ENCODE assay signal across 21 cellular contexts in genomic region chr15:60928987-60929386, GRCh38.
"Had no signal": no experiment of that assay in that cellular context is flagged by ENCODE, and none has a peak within 500 bp of the region (broad histone marks: within the 10 kb centered on the region; RNA-seq: fewer than 3 reads in every experiment).

No MANE protein-coding gene starts in this region.

- H3K9me3 Mint-ChIP-seq: activated naive CD4-positive, alpha-beta T cell treated with anti-CD3 and anti-CD28 coated beads for 36 hours; activated naive CD8-positive, alpha-beta T cell treated with anti-CD3 and anti-CD28 coated beads, Interleukin-2, amount 50 U/mL, for 24 hours; activated T-helper 2 cell treated with anti-CD3 and anti-CD28 coated beads, Interferon-gamma antibody, Interleukin-2, Interleukin-4, amounts not matched to agents 10 μg/mL and 5 μg/mL and 100 μg/mL, durations not matched to agents 14 hours and 24 hours and 36 hours; dendritic cell treated with granulocyte-macrophage colony-stimulating factor and Interleukin-4, amounts not matched to agents 40 ng/mL and 50 ng/mL, for 4 days; naive thymus-derived CD4-positive, alpha-beta T cell; stimulated activated naive CD8-positive, alpha-beta T cell treated with anti-CD3 and anti-CD28 coated beads, Interleukin-15, Interleukin-2, amounts not matched to agents 100 ng/mL and 50 ng/mL, for 24 hours had no signal

- H3K4me3 Mint-ChIP-seq: activated CD8-positive, alpha-beta memory T cell treated with anti-CD3 and anti-CD28 coated beads, Interleukin-2, amount 10 ng/mL, durations not matched to agents 7 days and 5 days; activated naive CD4-positive, alpha-beta T cell treated with anti-CD3 and anti-CD28 coated beads for 36 hours; activated naive CD8-positive, alpha-beta T cell treated with anti-CD3 and anti-CD28 coated beads, Interleukin-2, amount 50 U/mL, for 24 hours; dendritic cell treated with granulocyte-macrophage colony-stimulating factor and Interleukin-4, amounts not matched to agents 40 ng/mL and 50 ng/mL, for 4 days; naive thymus-derived CD4-positive, alpha-beta T cell; stimulated activated naive CD8-positive, alpha-beta T cell treated with anti-CD3 and anti-CD28 coated beads, Interleukin-15, Interleukin-2, amounts not matched to agents 100 ng/mL and 50 ng/mL, for 24 hours; type B pancreatic cell had no signal

- H3K36me3 Mint-ChIP-seq: activated CD8-positive, alpha-beta memory T cell treated with anti-CD3 and anti-CD28 coated beads, Interleukin-2, amount 10 ng/mL, durations not matched to agents 7 days and 5 days; naive thymus-derived CD4-positive, alpha-beta T cell; type B pancreatic cell had no signal

- H3K27ac Mint-ChIP-seq: activated CD8-positive, alpha-beta memory T cell treated with anti-CD3 and anti-CD28 coated beads, Interleukin-2, amount 10 ng/mL, durations not matched to agents 7 days and 5 days; activated naive CD4-positive, alpha-beta T cell treated with anti-CD3 and anti-CD28 coated beads for 36 hours; activated naive CD8-positive, alpha-beta T cell treated with anti-CD3 and anti-CD28 coated beads, Interleukin-2, amount 50 U/mL, for 24 hours; activated T-helper 2 cell treated with anti-CD3 and anti-CD28 coated beads, Interferon-gamma antibody, Interleukin-2, Interleukin-4, amounts not matched to agents 10 μg/mL and 5 μg/mL and 100 μg/mL, durations not matched to agents 14 hours and 24 hours and 36 hours; dendritic cell treated with granulocyte-macrophage colony-stimulating factor and Interleukin-4, amounts not matched to agents 40 ng/mL and 50 ng/mL, for 4 days; naive thymus-derived CD4-positive, alpha-beta T cell; stimulated activated naive CD8-positive, alpha-beta T cell treated with anti-CD3 and anti-CD28 coated beads, Interleukin-15, Interleukin-2, amounts not matched to agents 100 ng/mL and 50 ng/mL, for 24 hours; type B pancreatic cell had no signal

- ATAC-seq: activated CD4-positive, CD25-positive, alpha-beta regulatory T cell treated with anti-CD3 and anti-CD28 coated beads, Interleukin-2, amount 50 U/mL, for 24 hours; activated CD8-positive, alpha-beta memory T cell treated with anti-CD3 and anti-CD28 coated beads, Interleukin-2, amount 10 ng/mL, durations not matched to agents 7 days and 5 days; activated naive CD8-positive, alpha-beta T cell treated with anti-CD3 and anti-CD28 coated beads, Interleukin-2, amount 50 U/mL, for 24 hours; foreskin keratinocyte; naive thymus-derived CD4-positive, alpha-beta T cell had no signal

- DNase-seq: activated CD4-positive, alpha-beta T cell treated with anti-CD3 and anti-CD28 coated beads, Interleukin-2, amount 50 U/mL, for 4 hours; activated CD8-positive, alpha-beta memory T cell treated with anti-CD3 and anti-CD28 coated beads, Interleukin-2, amount 10 ng/mL, durations not matched to agents 7 days and 5 days; activated naive CD4-positive, alpha-beta T cell treated with anti-CD3 and anti-CD28 coated beads for 36 hours; activated naive CD8-positive, alpha-beta T cell treated with anti-CD3 and anti-CD28 coated beads, Interleukin-2, amount 50 U/mL, for 24 hours; activated T-cell treated with anti-CD3 and anti-CD28 coated beads, Interleukin-2, amount 50 U/mL, for 1 hour; aorta; effector memory CD4-positive, alpha-beta T cell; foreskin keratinocyte; glutamatergic neuron; hypothalamus; kidney; left ventricle myocardium inferior; naive thymus-derived CD4-positive, alpha-beta T cell; stimulated activated CD4-positive, alpha-beta T cell treated with anti-CD3 and anti-CD28 coated beads, Interleukin-4, amount 100 ng/mL, for 4 hours; stimulated activated CD8-positive, alpha-beta memory T cell treated with anti-CD3 and anti-CD28 coated beads, Interleukin-4, amount 100 ng/mL, for 48 hours; T-helper 9 cell had no signal
